22 cellular contexts compared by ENCODE assay signal in genomic region chr2:98932164-98932563, GRCh38.
"Had no signal": no experiment of that assay in that cellular context is flagged by ENCODE, and none has a peak within 500 bp of the region (broad histone marks: within the 10 kb centered on the region; RNA-seq: fewer than 3 reads in every experiment).

No MANE protein-coding gene starts in this region.

- H3K9me3 Mint-ChIP-seq: natural killer cell treated with Interleukin-12 subunit alpha and Interleukin-12 subunit beta and Interleukin-15 and Interleukin-18, amount 100 ng/mL, for 72 hours; neural progenitor cell; stimulated activated effector memory CD8-positive, alpha-beta T cell treated with anti-CD3 and anti-CD28 coated beads, Interleukin-12 subunit alpha, Interleukin-12 subunit beta, amount 100 ng/mL, for 72 hours; stimulated activated naive CD8-positive, alpha-beta T cell treated with anti-CD3 and anti-CD28 coated beads, Interleukin-15, Interleukin-2, amounts not matched to agents 100 ng/mL and 50 ng/mL, for 24 hours had no signal

- H3K36me3 Mint-ChIP-seq: natural killer cell treated with Interleukin-12 subunit alpha and Interleukin-12 subunit beta and Interleukin-15 and Interleukin-18, amount 100 ng/mL, for 72 hours; neural progenitor cell; stimulated activated effector memory CD8-positive, alpha-beta T cell treated with anti-CD3 and anti-CD28 coated beads, Interleukin-12 subunit alpha, Interleukin-12 subunit beta, amount 100 ng/mL, for 72 hours had no signal

- H3K4me3 Mint-ChIP-seq: natural killer cell treated with Interleukin-12 subunit alpha and Interleukin-12 subunit beta and Interleukin-15 and Interleukin-18, amount 100 ng/mL, for 72 hours; neural progenitor cell; stimulated activated effector memory CD8-positive, alpha-beta T cell treated with anti-CD3 and anti-CD28 coated beads, Interleukin-12 subunit alpha, Interleukin-12 subunit beta, amount 100 ng/mL, for 72 hours; stimulated activated naive CD8-positive, alpha-beta T cell treated with anti-CD3 and anti-CD28 coated beads, Interleukin-15, Interleukin-2, amounts not matched to agents 100 ng/mL and 50 ng/mL, for 24 hours had no signal

- H3K4me3 ChIP-seq: hepatocyte, lung, neural progenitor cell, pancreas, tibial artery, upper lobe of left lung, vagina had no signal

- H3K4me1 ChIP-seq: pancreas had no signal

- H3K27ac ChIP-seq: hepatocyte, neural progenitor cell, pancreas, tibial artery, upper lobe of left lung, vagina had no signal

- DNase-seq: effector CD8-positive, alpha-beta T cell; foreskin melanocyte; left colon; left ventricle myocardium superior; mesenchymal stem cell; midbrain; nucleus accumbens; pancreas; right cardiac atrium; small intestine; stimulated activated CD4-positive, alpha-beta T cell treated with anti-CD3 and anti-CD28 coated beads, Interleukin-4, amount 100 ng/mL, for 1 hour; stimulated activated CD8-positive, alpha-beta memory T cell treated with anti-CD3 and anti-CD28 coated beads, Interleukin-4, amount 100 ng/mL, for 48 hours; tibial artery had no signal

- H3K9me3 ChIP-seq: pancreas, tibial artery, upper lobe of left lung, vagina had no signal

- H3K27me3 ChIP-seq: pancreas, vagina had no signal

- ATAC-seq: left colon; left ventricle myocardium superior; natural killer cell treated with Interleukin-12 subunit alpha and Interleukin-12 subunit beta and Interleukin-15 and Interleukin-18, amount 100 ng/mL, for 72 hours; pancreas; right cardiac atrium; stimulated activated effector memory CD8-positive, alpha-beta T cell treated with anti-CD3 and anti-CD28 coated beads, Interleukin-12 subunit alpha, Interleukin-12 subunit beta, amount 100 ng/mL, for 72 hours had no signal

- H3K36me3 ChIP-seq: neural progenitor cell, pancreas, tibial artery, upper lobe of left lung, vagina had no signal

- H3K27ac Mint-ChIP-seq: natural killer cell treated with Interleukin-12 subunit alpha and Interleukin-12 subunit beta and Interleukin-15 and Interleukin-18, amount 100 ng/mL, for 72 hours; neural progenitor cell; progenitor cell of endocrine pancreas; stimulated activated effector memory CD8-positive, alpha-beta T cell treated with anti-CD3 and anti-CD28 coated beads, Interleukin-12 subunit alpha, Interleukin-12 subunit beta, amount 100 ng/mL, for 72 hours; stimulated activated naive CD8-positive, alpha-beta T cell treated with anti-CD3 and anti-CD28 coated beads, Interleukin-15, Interleukin-2, amounts not matched to agents 100 ng/mL and 50 ng/mL, for 24 hours had no signal
